17 cellular contexts compared by ENCODE assay signal in the genomic region with DNA sequence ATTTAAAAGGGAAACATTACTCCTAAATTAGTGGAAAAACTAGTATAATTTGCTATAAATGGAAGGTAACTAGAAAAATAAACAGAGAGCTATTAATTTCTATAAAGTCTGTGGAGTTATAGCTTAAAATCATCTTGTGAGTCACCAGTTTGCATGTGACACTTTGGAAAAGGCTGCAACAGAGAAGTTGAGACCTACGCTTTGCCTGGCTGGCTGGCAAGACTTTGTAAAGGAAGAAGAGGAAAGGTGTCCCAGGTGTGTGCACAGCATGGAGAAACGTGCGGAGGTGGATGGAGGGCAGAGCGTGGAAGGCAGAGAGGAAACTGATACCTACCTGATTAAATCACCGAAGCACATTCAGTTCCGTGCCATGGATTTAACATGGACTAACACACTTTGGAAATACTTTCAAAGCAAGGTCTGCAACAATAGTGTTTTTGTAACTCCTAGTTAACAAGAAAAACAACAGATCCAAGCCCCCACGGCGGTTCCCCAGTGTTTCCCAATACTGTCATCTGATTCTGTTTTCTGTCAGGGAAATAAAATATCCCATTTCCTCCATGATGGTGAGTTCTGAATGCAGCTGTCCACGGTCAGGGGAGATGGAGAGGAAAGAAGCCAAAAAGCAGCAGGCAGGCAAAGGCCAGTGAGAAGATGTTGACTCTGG.
A peak's percentile ranks its signal among the peaks of the same experiment; 100 is the strongest.
DNase-seq lines count a peak whose midpoint lies in the region; ATAC-seq and TF ChIP-seq lines count a peak whose summit lies in the region.
"Had no signal": no experiment of that assay in that cellular context is flagged by ENCODE, and none has a peak within 500 bp of the region (broad histone marks: within the 10 kb centered on the region; RNA-seq: fewer than 3 reads in every experiment).

No MANE protein-coding gene starts in this region.

- peak overlapping the region; percentile 48 to 63 for H3K27ac ChIP-seq in tibial artery
- H3K27ac ChIP-seq: left ventricle myocardium inferior had no signal

- no peak for ATAC-seq in activated B cell treated with CpG ODN at 0.5 μM for 24 hours (ENCODE audit: low read depth)
- ATAC-seq: activated CD4-positive, CD25-positive, alpha-beta regulatory T cell treated with anti-CD3 and anti-CD28 coated beads, Interleukin-2, amount 50 U/mL, for 24 hours; body of pancreas; PC-3 had no signal

- H3K27me3 ChIP-seq in tibial artery (no peaks in the 10 kb centered on the region), MG63 (no peaks in the 10 kb centered on the region)
- H3K27me3 ChIP-seq: body of pancreas had no signal

- H3K4me1 ChIP-seq in tibial artery: peaks cover 0 to 40% (median 14%) of the 10 kb centered on the region in 4 donors
- H3K4me1 ChIP-seq: body of pancreas had no signal

- H3K27ac Mint-ChIP-seq in T-helper 1 cell treated with Interleukin-12 subunit alpha and Interleukin-12 subunit beta and Interleukin-4 antibody, amounts not matched to agents 30 μg/mL and 1 μg/mL, for 36 hours: peak overlapping the region; percentile 21
- H3K27ac Mint-ChIP-seq in activated B cell treated with CpG ODN at 0.5 μM for 24 hours (peak overlapping the region; percentile 39), nephron progenitor cell (no peak overlapping the region)

- H3K4me1 Mint-ChIP-seq in T-helper 1 cell treated with Interleukin-12 subunit alpha and Interleukin-12 subunit beta and Interleukin-4 antibody, amounts not matched to agents 30 μg/mL and 1 μg/mL, for 36 hours (ENCODE audit: low read depth): peaks cover 25% of the 10 kb centered on the region
- H3K4me1 Mint-ChIP-seq in activated B cell treated with CpG ODN at 0.5 μM for 24 hours: peaks cover 22% of the 10 kb centered on the region
- H3K4me1 Mint-ChIP-seq in nephron progenitor cell: peaks cover 27% of the 10 kb centered on the region

- CTCF ChIA-PET in activated B cell treated with CpG ODN at 0.5 μM for 24 hours (lab: Charles Lee): no interaction called here

- H3K4me3 ChIP-seq in tibial artery (no peak overlapping the region), MG63 (no peak overlapping the region)
- H3K4me3 ChIP-seq: body of pancreas, left ventricle myocardium inferior had no signal

- DNase-seq in T-helper 1 cell (no peak), activated B cell treated with CpG ODN at 0.5 μM for 24 hours (no peak), myocyte (ENCODE audit: low read depth) (peak; percentile 40), tibial artery (peak in 1 of 2 donors; percentile 54), nephron progenitor cell (no peak), DMS 273 treated with DMSO at 0.1 percent for 48 hours (lab: John Stamatoyannopoulos, UW) (no peak), MG63 (no peak)
- DNase-seq: body of pancreas; EL; left ventricle myocardium inferior; naive thymus-derived CD8-positive, alpha-beta T cell; NCI-H1930; NCI-H526 treated with DMSO at 0.1 percent for 48 hours; PC-3; stimulated activated CD4-positive, alpha-beta T cell treated with anti-CD3 and anti-CD28 coated beads, Interleukin-1b, Interleukin-23, amount 100 ng/mL, for 48 hours had no signal

- no peaks in the 10 kb centered on the region for H3K9me3 ChIP-seq in tibial artery
- H3K9me3 ChIP-seq in MG63: no peaks in the 10 kb centered on the region
- H3K9me3 ChIP-seq: body of pancreas, left ventricle myocardium inferior had no signal

- H3K9me3 Mint-ChIP-seq in T-helper 1 cell treated with Interleukin-12 subunit alpha and Interleukin-12 subunit beta and Interleukin-4 antibody, amounts not matched to agents 30 μg/mL and 1 μg/mL, for 36 hours: no peaks in the 10 kb centered on the region
- H3K9me3 Mint-ChIP-seq in activated B cell treated with CpG ODN at 0.5 μM for 24 hours (no peaks in the 10 kb centered on the region), nephron progenitor cell (no peaks in the 10 kb centered on the region)
- H3K9me3 Mint-ChIP-seq: naive thymus-derived CD8-positive, alpha-beta T cell had no signal

- intact Hi-C loops in activated B cell treated with CpG ODN at 0.5 μM for 24 hours (cut with micrococcal nuclease) (loop anchor here (2.0 kb wide), 1 partner anchor 19 kb away; no protein-coding TSS in a partner anchor), tibial artery (cut with DNase I; ENCODE audit: low total_unique reads) (no loop called here)

- TF ChIP-seq CTCF in activated B cell treated with CpG ODN at 0.5 μM for 24 hours (IDR thresholded peaks at IDR 0.05): no peak
- no peak for TF ChIP-seq CTCF in tibial artery (IDR thresholded peaks at IDR 0.05)
- no peak for TF ChIP-seq CTCF in nephron progenitor cell (IDR thresholded peaks at IDR 0.05)

- no peaks in the 10 kb centered on the region for H3K27me3 Mint-ChIP-seq in T-helper 1 cell treated with Interleukin-12 subunit alpha and Interleukin-12 subunit beta and Interleukin-4 antibody, amounts not matched to agents 30 μg/mL and 1 μg/mL, for 36 hours (ENCODE audit: low read depth)
- H3K27me3 Mint-ChIP-seq in activated B cell treated with CpG ODN at 0.5 μM for 24 hours (no peaks in the 10 kb centered on the region), nephron progenitor cell (ENCODE audit: low read depth, poor library complexity) (peaks cover 3% of the 10 kb centered on the region)
- H3K27me3 Mint-ChIP-seq: naive thymus-derived CD8-positive, alpha-beta T cell had no signal

- POLR2A ChIA-PET in activated B cell treated with CpG ODN at 0.5 μM for 24 hours (lab: Charles Lee): no interaction called here

- H3K36me3 Mint-ChIP-seq in T-helper 1 cell treated with Interleukin-12 subunit alpha and Interleukin-12 subunit beta and Interleukin-4 antibody, amounts not matched to agents 30 μg/mL and 1 μg/mL, for 36 hours (ENCODE audit: low read depth): peaks cover 12% of the 10 kb centered on the region
- H3K36me3 Mint-ChIP-seq in activated B cell treated with CpG ODN at 0.5 μM for 24 hours (ENCODE audit: low read depth) (peaks cover 5% of the 10 kb centered on the region), nephron progenitor cell (ENCODE audit: low read depth) (no peaks in the 10 kb centered on the region)

- H3K36me3 ChIP-seq in tibial artery (no peaks in the 10 kb centered on the region), MG63 (no peaks in the 10 kb centered on the region)
- H3K36me3 ChIP-seq: left ventricle myocardium inferior had no signal

- H3K4me3 Mint-ChIP-seq in T-helper 1 cell treated with Interleukin-12 subunit alpha and Interleukin-12 subunit beta and Interleukin-4 antibody, amounts not matched to agents 30 μg/mL and 1 μg/mL, for 36 hours: no peak overlapping the region
- H3K4me3 Mint-ChIP-seq in activated B cell treated with CpG ODN at 0.5 μM for 24 hours (no peak overlapping the region), nephron progenitor cell (no peak overlapping the region)
